21 cellular contexts compared by ENCODE assay signal in the genomic region with DNA sequence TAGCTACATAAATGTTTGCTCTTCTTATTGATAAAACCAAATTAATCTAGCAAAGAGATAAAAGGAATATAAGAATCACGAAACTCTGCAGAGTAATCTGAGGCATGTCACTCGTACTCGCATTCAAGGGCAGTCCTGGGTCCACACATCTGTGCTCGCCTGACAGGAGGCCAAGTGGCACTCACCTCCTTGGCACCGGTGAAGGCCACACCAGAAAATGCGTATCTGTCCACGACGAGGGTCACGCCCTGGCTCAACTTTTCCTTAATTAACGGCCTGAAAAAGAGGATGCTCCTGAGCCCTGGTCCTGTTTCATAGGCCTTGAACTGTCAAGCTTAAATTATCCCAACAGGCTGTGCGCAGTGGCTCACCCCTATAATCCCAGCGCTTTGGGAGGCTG.
"Had no signal": no experiment of that assay in that cellular context is flagged by ENCODE, and none has a peak within 500 bp of the region (broad histone marks: within the 10 kb centered on the region; RNA-seq: fewer than 3 reads in every experiment).

No MANE protein-coding gene starts in this region.

- H3K4me3 ChIP-seq: dorsolateral prefrontal cortex, prostate gland, spleen, thyroid gland had no signal

- H3K4me3 Mint-ChIP-seq: activated CD4-positive, alpha-beta memory T cell treated with anti-CD3 and anti-CD28 coated beads for 36 hours; activated T-helper 1 cell treated with anti-CD3 and anti-CD28 coated beads, Interleukin-12 subunit alpha, Interleukin-12 subunit beta, Interleukin-2, Interleukin-4 antibody, amounts not matched to agents 30 ng/mL and 10 ng/mL and 1 ng/mL, durations not matched to agents 14 hours and 24 hours and 36 hours; nephron progenitor cell; T-helper 2 cell treated with Interferon-gamma antibody and Interleukin-4, amounts not matched to agents 5 μg/mL and 100 μg/mL, for 36 hours had no signal

- ATAC-seq: left lobe of liver had no signal

- DNase-seq: activated CD4-positive, alpha-beta memory T cell treated with anti-CD3 and anti-CD28 coated beads for 36 hours; activated gamma-delta T cell treated with Interleukin-2 at 50 U/mL for 16 hours; activated T-cell treated with anti-CD3 and anti-CD28 coated beads for 4 hours; amniotic stem cell; dorsolateral prefrontal cortex; midbrain; nephron progenitor cell; nucleus accumbens; spleen; stimulated activated naive CD4-positive, alpha-beta T cell; SW 1271; thyroid gland had no signal

- H3K27ac Mint-ChIP-seq: activated CD4-positive, alpha-beta memory T cell treated with anti-CD3 and anti-CD28 coated beads for 36 hours; activated T-helper 1 cell treated with anti-CD3 and anti-CD28 coated beads, Interleukin-12 subunit alpha, Interleukin-12 subunit beta, Interleukin-2, Interleukin-4 antibody, amounts not matched to agents 30 ng/mL and 10 ng/mL and 1 ng/mL, durations not matched to agents 14 hours and 24 hours and 36 hours; T-helper 2 cell treated with Interferon-gamma antibody and Interleukin-4, amounts not matched to agents 5 μg/mL and 100 μg/mL, for 36 hours had no signal

- H3K27ac ChIP-seq: dorsolateral prefrontal cortex, spleen, thyroid gland had no signal

- H3K4me1 ChIP-seq: prostate gland, thyroid gland had no signal

- H3K9me3 ChIP-seq: prostate gland, spleen, thyroid gland had no signal

- FAIRE-seq: colon, frontal cortex, keratinocyte, TTC549 had no signal

- H3K27me3 Mint-ChIP-seq: activated CD4-positive, alpha-beta memory T cell treated with anti-CD3 and anti-CD28 coated beads for 36 hours had no signal

- H3K9me3 Mint-ChIP-seq: activated CD4-positive, alpha-beta memory T cell treated with anti-CD3 and anti-CD28 coated beads for 36 hours; activated naive CD4-positive, alpha-beta T cell treated with anti-CD3 and anti-CD28 coated beads, Interleukin-2, amount 50 U/mL, for 72 hours; activated T-helper 1 cell treated with anti-CD3 and anti-CD28 coated beads, Interleukin-12 subunit alpha, Interleukin-12 subunit beta, Interleukin-2, Interleukin-4 antibody, amounts not matched to agents 30 ng/mL and 10 ng/mL and 1 ng/mL, durations not matched to agents 14 hours and 24 hours and 36 hours; nephron progenitor cell; T-helper 2 cell treated with Interferon-gamma antibody and Interleukin-4, amounts not matched to agents 5 μg/mL and 100 μg/mL, for 36 hours had no signal

- H3K27me3 ChIP-seq: dorsolateral prefrontal cortex, spleen, thyroid gland had no signal

- H3K36me3 ChIP-seq: prostate gland had no signal
